28 cellular contexts compared by ENCODE assay signal in the genomic region with DNA sequence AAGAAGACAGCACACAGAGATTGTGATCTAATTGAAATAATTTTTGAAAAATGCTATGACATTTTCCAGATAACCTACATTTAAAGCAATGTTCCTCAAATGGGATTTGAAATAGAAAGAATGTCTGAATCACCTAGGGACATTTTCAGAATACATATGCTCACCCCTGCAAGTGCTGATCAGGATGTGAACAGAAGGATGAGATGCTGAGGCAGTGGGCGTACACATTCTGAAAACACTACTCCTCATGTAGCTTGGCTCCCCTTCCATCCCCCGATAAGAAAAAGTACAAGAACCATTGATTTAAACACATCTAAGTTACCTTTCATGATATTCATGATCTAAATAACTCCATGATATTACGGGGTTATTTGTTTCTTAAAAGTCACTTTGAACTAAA.
"Had no signal": no experiment of that assay in that cellular context is flagged by ENCODE, and none has a peak within 500 bp of the region (broad histone marks: within the 10 kb centered on the region; RNA-seq: fewer than 3 reads in every experiment).

No MANE protein-coding gene starts in this region.

- H3K27ac Mint-ChIP-seq: naive thymus-derived CD8-positive, alpha-beta T cell; nephron progenitor cell; stimulated activated memory B cell treated with anti-CD40 and anti-IgM and Interleukin-4, amounts not matched to agents 10 μg/mL and 1 μg/mL and 100 μg/mL, for 72 hours had no signal

- H3K27me3 ChIP-seq: esophagus squamous epithelium, ovary, sigmoid colon, tibial nerve, upper lobe of left lung had no signal

- H3K27me3 Mint-ChIP-seq: effector memory CD8-positive, alpha-beta T cell; naive thymus-derived CD8-positive, alpha-beta T cell; stimulated activated memory B cell treated with anti-CD40 and anti-IgM and Interleukin-4, amounts not matched to agents 10 μg/mL and 1 μg/mL and 100 μg/mL, for 72 hours had no signal

- H3K4me3 ChIP-seq: esophagus squamous epithelium, lower lobe of right lung, ovary, psoas muscle, sigmoid colon, thoracic aorta, tibial nerve, upper lobe of left lung had no signal

- H3K36me3 ChIP-seq: ovary had no signal

- H3K27ac ChIP-seq: lower lobe of right lung, ovary, psoas muscle, sigmoid colon, thoracic aorta, tibial nerve, upper lobe of left lung had no signal

- H3K9me3 ChIP-seq: esophagus squamous epithelium, lower lobe of right lung, ovary, psoas muscle, sigmoid colon, thoracic aorta, tibial nerve, upper lobe of left lung had no signal

- FAIRE-seq: endometrium, urothelium cell line had no signal

- H3K4me1 ChIP-seq: psoas muscle, sigmoid colon had no signal

- ATAC-seq: effector memory CD8-positive, alpha-beta T cell; left colon; left ventricle myocardium superior; lower lobe of right lung; naive thymus-derived CD8-positive, alpha-beta T cell; psoas muscle; right cardiac atrium; stimulated activated memory B cell treated with anti-CD40 and anti-IgM and Interleukin-4, amounts not matched to agents 10 μg/mL and 1 μg/mL and 100 μg/mL, for 72 hours; stimulated activated naive CD8-positive, alpha-beta T cell treated with anti-CD3 and anti-CD28 coated beads, Interleukin-15, Interleukin-2, amounts not matched to agents 100 U/mL and 50 U/mL, for 24 hours had no signal

- DNase-seq: cortex of kidney; effector memory CD8-positive, alpha-beta T cell; erythroblast; esophagus squamous epithelium; foreskin melanocyte; glutamatergic neuron; hypothalamus; immature natural killer cell; islet precursor cell; kidney glomerular epithelial cell; left colon; left ventricle myocardium superior; lower lobe of right lung; naive thymus-derived CD8-positive, alpha-beta T cell; nephron progenitor cell; ovary; psoas muscle; right cardiac atrium; sigmoid colon; stimulated activated CD4-positive, alpha-beta T cell treated with anti-CD3 and anti-CD28 coated beads, Interleukin-2, amount 100 ng/mL, for 24 hours; stimulated activated CD4-positive, alpha-beta T cell treated with anti-CD3 and anti-CD28 coated beads, Interleukin-4, amount 100 ng/mL, for 4 hours; stimulated activated naive CD8-positive, alpha-beta T cell treated with anti-CD3 and anti-CD28 coated beads, Interleukin-15, Interleukin-2, amounts not matched to agents 100 U/mL and 50 U/mL, for 24 hours; upper lobe of left lung had no signal

- H3K9me3 Mint-ChIP-seq: effector memory CD8-positive, alpha-beta T cell; immature natural killer cell; naive thymus-derived CD8-positive, alpha-beta T cell had no signal

- H3K4me1 Mint-ChIP-seq: naive thymus-derived CD8-positive, alpha-beta T cell had no signal

- H3K4me3 Mint-ChIP-seq: effector memory CD8-positive, alpha-beta T cell; immature natural killer cell; naive thymus-derived CD8-positive, alpha-beta T cell; nephron progenitor cell; stimulated activated memory B cell treated with anti-CD40 and anti-IgM and Interleukin-4, amounts not matched to agents 10 μg/mL and 1 μg/mL and 100 μg/mL, for 72 hours had no signal
